ENCODE assay signal across 8 cellular contexts in genomic region chr9:132239999-132240859, GRCh38.
DNase-seq lines count a peak whose midpoint lies in the region; ATAC-seq and TF ChIP-seq lines count a peak whose summit lies in the region.

No MANE protein-coding gene starts in this region.

- H3K27ac Mint-ChIP-seq in MCF 10A (ENCODE audit: low read depth, unreplicated experiment) = no peak overlapping the region
- peak overlapping the region in 1 of 2 donors; percentile 92 for H3K27ac Mint-ChIP-seq in natural killer cell

- H3K27me3 Mint-ChIP-seq in MCF 10A (ENCODE audit: insufficient read depth, unreplicated experiment) = peaks cover 12% of the 10 kb centered on the region
- no peaks in the 10 kb centered on the region for H3K27me3 Mint-ChIP-seq in natural killer cell (ENCODE audit: low read depth in 2 of 2)

- TF ChIP-seq CTCF in AG10803 (conservative IDR thresholded peaks at IDR 0.05; ENCODE audit: low read length) = no peak
- TF ChIP-seq CTCF in HEK293 (tag by site-specific recombination; IDR thresholded peaks at IDR 0.05) = no peak
- no peak for TF ChIP-seq CTCF in MCF 10A (IDR thresholded peaks at IDR 0.05; ENCODE audit: unreplicated experiment)
- TF ChIP-seq CTCF in natural killer cell (IDR thresholded peaks at IDR 0.05) = no peak
- TF ChIP-seq CTCF in GM10248 (IDR thresholded peaks at IDR 0.05; ENCODE audit: control extremely low read depth, extremely low read depth, low read depth, missing control alignments) = no peak
- no peak for TF ChIP-seq CTCF in GM20000 (IDR thresholded peaks at IDR 0.05; ENCODE audit: extremely low read depth, missing control alignments)

- no peaks in the 10 kb centered on the region for H3K9me3 ChIP-seq in HEK293 (ENCODE audit: control insufficient read depth, insufficient read depth, low read depth, low read length)

- peaks cover 5% of the 10 kb centered on the region for H3K4me1 Mint-ChIP-seq in MCF 10A (ENCODE audit: insufficient read depth, unreplicated experiment)
- H3K4me1 Mint-ChIP-seq in natural killer cell = peaks cover 10 to 15% of the 10 kb centered on the region in 2 donors

- intact Hi-C loops in MCF 10A (cut with micrococcal nuclease) (loop anchor here (5.0 kb wide), 1 partner anchor 428 kb away; no protein-coding TSS in a partner anchor), natural killer cell (cut with micrococcal nuclease) (loop anchor here (5.0 to 10.0 kb wide), 2 partner anchors 73 to 645 kb away; no protein-coding TSS in a partner anchor)

- no peak for ATAC-seq in natural killer cell

- no peak overlapping the region for H3K27ac ChIP-seq in HEK293 (ENCODE audit: extremely low read depth, low read depth, low read length)

- H3K36me3 Mint-ChIP-seq in MCF 10A (ENCODE audit: insufficient read depth, unreplicated experiment) = no peaks in the 10 kb centered on the region
- H3K36me3 Mint-ChIP-seq in natural killer cell = no peaks in the 10 kb centered on the region

- CTCF ChIA-PET in HEK293 (lab: Yijun Ruan, JAX) = interaction anchor here (0.7 to 9.9 kb wide), 10 partner anchors 10 to 718 kb away, joined by 3 to 382 read pairs (median 7); partner anchors contain the start of gene NTNG2
- CTCF ChIA-PET in MCF 10A (lab: Yijun Ruan, JAX) = interaction anchor here (0.5 to 1.2 kb wide), 8 partner anchors 19 to 1639 kb away, joined by 3 to 4 read pairs (median 3); no protein-coding TSS in a partner anchor
- CTCF ChIA-PET in GM10248 (lab: Yijun Ruan, JAX) = interaction anchor here (1.0 to 10.0 kb wide), 10 partner anchors 9 to 495 kb away, joined by 3 to 154 read pairs (median 4); no protein-coding TSS in a partner anchor

- peak overlapping the region; percentile 20 for H3K4me3 ChIP-seq in AG10803 (ENCODE audit: low read length)
- no peak overlapping the region for H3K4me3 ChIP-seq in HEK293 (ENCODE audit: low read depth, low read length)

- DNase-seq in AG10803 (ENCODE audit: low read depth) (no peak), MCF 10A (ENCODE audit: unreplicated experiment) (no peak), natural killer cell (no peak), NCI-H1092 (lab: John Stamatoyannopoulos, UW) (no peak), GM10248 (ENCODE audit: extremely low spot score) (no peak), GM20000 (ENCODE audit: low spot score) (no peak)
- DNase-seq in stimulated activated CD4-positive, alpha-beta T cell treated with anti-CD3 and anti-CD28 coated beads, Interleukin-4, amount 100 ng/mL, for 24 hours = no peak

- no TSS peak for BruUV-seq in MCF 10A (replicated peaks; lab: Mats Ljungman, UMichigan)

- POLR2A ChIA-PET in HEK293 (lab: Yijun Ruan, JAX) = no interaction called here
- POLR2A ChIA-PET in MCF 10A (lab: Yijun Ruan, JAX) = no interaction called here
- POLR2A ChIA-PET in GM10248 (lab: Yijun Ruan, JAX) = no interaction called here

- no peaks in the 10 kb centered on the region for H3K36me3 ChIP-seq in HEK293 (ENCODE audit: control insufficient read depth in 2 of 2, insufficient read depth in 1 of 2, low read length in 2 of 2)

- H3K4me3 Mint-ChIP-seq in MCF 10A (ENCODE audit: unreplicated experiment) (peak overlapping the region; percentile 11), natural killer cell (peak overlapping the region; percentile 91)

- H3K9me3 Mint-ChIP-seq in MCF 10A (ENCODE audit: unreplicated experiment) (no peaks in the 10 kb centered on the region), natural killer cell (no peaks in the 10 kb centered on the region)

- H3K4me1 ChIP-seq in HEK293 (ENCODE audit: control insufficient read depth, insufficient read depth, low read length) = peaks cover 2% of the 10 kb centered on the region; the same call in 1 of the 2 replicates

TF ChIP-seq in HEK293, 187 proteins besides CTCF, POLR2A, EP300 and RAD21:
- no peak for TF ChIP-seq ZNF600 (tag by site-specific recombination; IDR thresholded peaks at IDR 0.05)
- TF ChIP-seq ZNF768 (tag by site-specific recombination; IDR thresholded peaks at IDR 0.05) = no peak
- no peak for TF ChIP-seq ZNF280D (tag by site-specific recombination; IDR thresholded peaks at IDR 0.05)
- peak; percentile 83 for TF ChIP-seq GLIS1 (tag by site-specific recombination; IDR thresholded peaks at IDR 0.05)
- TF ChIP-seq ZNF292 (tag by site-specific recombination; IDR thresholded peaks at IDR 0.05; ENCODE audit: borderline replicate concordance, low read depth) = no peak
- no peak for TF ChIP-seq ZNF785 (tag by site-specific recombination; IDR thresholded peaks at IDR 0.05)
- TF ChIP-seq ZBTB26 (tag by site-specific recombination; optimal IDR thresholded peaks at IDR 0.05) = no peak
- no peak for TF ChIP-seq ZXDB (tag by site-specific recombination; IDR thresholded peaks at IDR 0.05)
- no peak for TF ChIP-seq ZNF629 (tag by site-specific recombination; IDR thresholded peaks at IDR 0.05)
- TF ChIP-seq ZIC2 (tag by site-specific recombination; IDR thresholded peaks at IDR 0.05) = peak; percentile 56
- peak; percentile 63 for TF ChIP-seq ZNF341 (tag by site-specific recombination; IDR thresholded peaks at IDR 0.05; ENCODE audit: low read depth)
- TF ChIP-seq ZNF514 (tag by site-specific recombination; IDR thresholded peaks at IDR 0.05) = no peak
- TF ChIP-seq SCRT2 (tag by site-specific recombination; IDR thresholded peaks at IDR 0.05) = peak; percentile 85
- TF ChIP-seq ZBTB48 (tag by site-specific recombination; IDR thresholded peaks at IDR 0.05) = no peak
- TF ChIP-seq GLIS2 (tag by site-specific recombination; IDR thresholded peaks at IDR 0.05) = peak; percentile 58; the same call in 1 of the 2 replicates
- 0 out of 2 replicates have a peak, but pooled peaks have one; percentile 17 for TF ChIP-seq KLF8 (tag by site-specific recombination; IDR thresholded peaks at IDR 0.05)
- TF ChIP-seq ZNF48 (tag by site-specific recombination; IDR thresholded peaks at IDR 0.05) = no peak
TF ChIP-seq in HEK293: peak in this region for 6.
